Comparison of ENCODE assay signal across 8 cellular contexts in genomic region chrX:7927259-7928167, GRCh38. TPM values are rescaled to one million over a fixed set of nuclear protein-coding genes. Genes with fewer than 3 reads are reported as not detected.
DNase-seq lines count a peak whose midpoint lies in the region; ATAC-seq and TF ChIP-seq lines count a peak whose summit lies in the region.

A gene with protein sequence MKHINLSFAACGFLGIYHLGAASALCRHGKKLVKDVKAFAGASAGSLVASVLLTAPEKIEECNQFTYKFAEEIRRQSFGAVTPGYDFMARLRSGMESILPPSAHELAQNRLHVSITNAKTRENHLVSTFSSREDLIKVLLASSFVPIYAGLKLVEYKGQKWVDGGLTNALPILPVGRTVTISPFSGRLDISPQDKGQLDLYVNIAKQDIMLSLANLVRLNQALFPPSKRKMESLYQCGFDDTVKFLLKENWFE (minus strand): TSS chrX:7927413. CDS start chrX:7926119, 1,294 bp downstream.

- in situ Hi-C loops in GM18951 (cut with MboI; ENCODE audit: low sequenced_read_pairs, unreplicated experiment): no loop called here
- in situ Hi-C loops in Panc1 (cut with HindIII; ENCODE audit: low pct_unique_long_range_greater_than_20kb, low sequenced_read_pairs): no loop called here

- POLR2A ChIA-PET in AG04450 (lab: Yijun Ruan, JAX): no interaction called here
- POLR2A ChIA-PET in Panc1 (lab: Charles Lee): no interaction called here

- H3K27ac Mint-ChIP-seq in activated T-helper 2 cell treated with anti-CD3 and anti-CD28 coated beads, Interferon-gamma antibody, Interleukin-2, Interleukin-4, amounts not matched to agents 10 μg/mL and 5 μg/mL and 100 μg/mL, durations not matched to agents 14 hours and 24 hours and 36 hours: peak within 1 kb of the TSS; percentile 91
- H3K27ac Mint-ChIP-seq in natural killer cell treated with Interleukin-12 subunit alpha and Interleukin-12 subunit beta and Interleukin-15 and Interleukin-18, amount 100 ng/mL, for 72 hours: peak within 1 kb of the TSS; percentile 78 to 87

- H3K27me3 ChIP-seq in AG04450 (ENCODE audit: control insufficient read depth, insufficient read depth, low read length): no peaks in the 10 kb centered on the region
- no peaks in the 10 kb centered on the region for H3K27me3 ChIP-seq in Panc1 (ENCODE audit: control insufficient read depth, insufficient read depth, low read length)

- peak within 1 kb of the TSS; percentile 31 for H3K27ac ChIP-seq in AG04450 (ENCODE audit: low read depth, low read length)
- H3K27ac ChIP-seq in Panc1 (ENCODE audit: low read length): no peak within 1 kb of the TSS

- peak within 1 kb of the TSS; percentile 60 for H3K4me3 ChIP-seq in AG04450 (ENCODE audit: low read depth, low read length)
- peak within 1 kb of the TSS; percentile 35 to 57 for H3K4me3 ChIP-seq in Panc1 (ENCODE audit: low read depth in 2 of 2, low read length in 2 of 2)

- peaks cover 8% of the 10 kb centered on the region for H3K4me1 Mint-ChIP-seq in activated T-helper 2 cell treated with anti-CD3 and anti-CD28 coated beads, Interferon-gamma antibody, Interleukin-2, Interleukin-4, amounts not matched to agents 10 μg/mL and 5 μg/mL and 100 μg/mL, durations not matched to agents 14 hours and 24 hours and 36 hours (ENCODE audit: low read depth)
- peaks cover 6 to 9% of the 10 kb centered on the region in 2 donors for H3K4me1 Mint-ChIP-seq in natural killer cell treated with Interleukin-12 subunit alpha and Interleukin-12 subunit beta and Interleukin-15 and Interleukin-18, amount 100 ng/mL, for 72 hours (ENCODE audit: low read depth in 2 of 2)

- no peaks in the 10 kb centered on the region for H3K36me3 ChIP-seq in Panc1 (ENCODE audit: control insufficient read depth, insufficient read depth, low read length)

- H3K9me3 Mint-ChIP-seq in activated T-helper 2 cell treated with anti-CD3 and anti-CD28 coated beads, Interferon-gamma antibody, Interleukin-2, Interleukin-4, amounts not matched to agents 10 μg/mL and 5 μg/mL and 100 μg/mL, durations not matched to agents 14 hours and 24 hours and 36 hours: no peaks in the 10 kb centered on the region
- peaks cover 5% of the 10 kb centered on the region for H3K9me3 Mint-ChIP-seq in natural killer cell treated with Interleukin-12 subunit alpha and Interleukin-12 subunit beta and Interleukin-15 and Interleukin-18, amount 100 ng/mL, for 72 hours

- no peaks in the 10 kb centered on the region for H3K4me1 ChIP-seq in Panc1 (ENCODE audit: control insufficient read depth, insufficient read depth, low read length)

- CTCF ChIA-PET in AG04450 (lab: Charles Lee) (interaction anchor here (0.8 to 0.9 kb wide), 3 partner anchors 16 to 811 kb away, joined by 3 to 5 read pairs (median 3); no protein-coding TSS in a partner anchor), Panc1 (lab: Charles Lee) (no interaction called here)

- BruUV-seq in Panc1 (replicated peaks; lab: Mats Ljungman, UMichigan): no TSS peak

- H3K9me3 ChIP-seq in AG04450 (ENCODE audit: control insufficient read depth, insufficient read depth, low read length) (no peaks in the 10 kb centered on the region; the same call in 1 of the 2 replicates), Panc1 (ENCODE audit: control insufficient read depth, insufficient read depth, low read depth, low read length) (no peaks in the 10 kb centered on the region)

- no peaks in the 10 kb centered on the region for H3K27me3 Mint-ChIP-seq in activated T-helper 2 cell treated with anti-CD3 and anti-CD28 coated beads, Interferon-gamma antibody, Interleukin-2, Interleukin-4, amounts not matched to agents 10 μg/mL and 5 μg/mL and 100 μg/mL, durations not matched to agents 14 hours and 24 hours and 36 hours (ENCODE audit: low read depth)
- peaks cover 5 to 7% of the 10 kb centered on the region in 2 donors for H3K27me3 Mint-ChIP-seq in natural killer cell treated with Interleukin-12 subunit alpha and Interleukin-12 subunit beta and Interleukin-15 and Interleukin-18, amount 100 ng/mL, for 72 hours

- intact Hi-C loops in Panc1 (cut with micrococcal nuclease; ENCODE audit: unreplicated experiment): no loop called here
- intact Hi-C loops in activated T-helper 2 cell treated with anti-CD3 and anti-CD28 coated beads, Interferon-gamma antibody, Interleukin-2, Interleukin-4, amounts not matched to agents 10 μg/mL and 5 μg/mL and 100 μg/mL, durations not matched to agents 14 hours and 24 hours and 36 hours (cut with micrococcal nuclease): loop anchor here (5.0 kb wide), 1 partner anchor 795 kb away; no protein-coding TSS in a partner anchor

- ATAC-seq in HG03196 (IDR thresholded peaks at IDR 0.05; ENCODE audit: unreplicated experiment) (peak; percentile 96), Panc1 (peak; percentile 83)
- ATAC-seq in natural killer cell treated with Interleukin-12 subunit alpha and Interleukin-12 subunit beta and Interleukin-15 and Interleukin-18, amount 100 ng/mL, for 72 hours: peak; percentile 96

- H3K4me3 Mint-ChIP-seq in activated T-helper 2 cell treated with anti-CD3 and anti-CD28 coated beads, Interferon-gamma antibody, Interleukin-2, Interleukin-4, amounts not matched to agents 10 μg/mL and 5 μg/mL and 100 μg/mL, durations not matched to agents 14 hours and 24 hours and 36 hours (ENCODE audit: low read depth): peak within 1 kb of the TSS; percentile 83
- H3K4me3 Mint-ChIP-seq in natural killer cell treated with Interleukin-12 subunit alpha and Interleukin-12 subunit beta and Interleukin-15 and Interleukin-18, amount 100 ng/mL, for 72 hours: peak within 1 kb of the TSS; percentile 84

- no peak for DNase-seq in AG04450 (ENCODE audit: low read depth, low spot score)
- DNase-seq in Panc1 (ENCODE audit: low read depth, low spot score): no peak
- DNase-seq in activated T-helper 2 cell treated with anti-CD3 and anti-CD28 coated beads, Interferon-gamma antibody, Interleukin-2, Interleukin-4, amounts not matched to agents 10 μg/mL and 5 μg/mL and 100 μg/mL, durations not matched to agents 14 hours and 24 hours and 36 hours (ENCODE audit: low spot score): peak; percentile 76
- peak; percentile 64 for DNase-seq in fibroblast of peridontal ligament (ENCODE audit: extremely low read depth)
- peak; percentile 93 for DNase-seq in natural killer cell treated with Interleukin-12 subunit alpha and Interleukin-12 subunit beta and Interleukin-15 and Interleukin-18, amount 100 ng/mL, for 72 hours (ENCODE audit: low spot score)
- peak; percentile 64 to 86 (median 72) for DNase-seq in stimulated activated naive CD4-positive, alpha-beta T cell (lab: John Stamatoyannopoulos, UW)

- TF ChIP-seq POLR2A in GM18951 (IDR thresholded peaks at IDR 0.05; ENCODE audit: extremely low read depth, insufficient read depth, insufficient read length): peak; percentile 85

- TF ChIP-seq CTCF in AG04450 (IDR thresholded peaks at IDR 0.05; ENCODE audit: low read depth, low read length): peak; percentile 17; the same call in 1 of the 2 replicates
- no peak for TF ChIP-seq CTCF in Panc1 (IDR thresholded peaks at IDR 0.05)

- no peaks in the 10 kb centered on the region for H3K36me3 Mint-ChIP-seq in activated T-helper 2 cell treated with anti-CD3 and anti-CD28 coated beads, Interferon-gamma antibody, Interleukin-2, Interleukin-4, amounts not matched to agents 10 μg/mL and 5 μg/mL and 100 μg/mL, durations not matched to agents 14 hours and 24 hours and 36 hours (ENCODE audit: low read depth)
- no peaks in the 10 kb centered on the region for H3K36me3 Mint-ChIP-seq in natural killer cell treated with Interleukin-12 subunit alpha and Interleukin-12 subunit beta and Interleukin-15 and Interleukin-18, amount 100 ng/mL, for 72 hours

RNA-seq across cellular contexts. Expression of the gene that starts here (rescaled TPM):
- polyA plus RNA-seq in AG04450 (2011; rRNA removed): 10.7 and 11.0 TPM in 2 replicates
- 4.2 and 9.1 TPM in 2 replicates for polyA minus RNA-seq in AG04450 (2011; rRNA and poly(A)+ RNA removed)
- 1.3 TPM for total RNA-seq in Panc1 (2021; ENCODE audit: unreplicated experiment)
- 1.7 TPM for polyA plus RNA-seq in Panc1 (2012; ENCODE audit: insufficient read length)
- 6.0 and 7.4 TPM in 2 replicates for total RNA-seq in activated T-helper 2 cell treated with anti-CD3 and anti-CD28 coated beads, Interferon-gamma antibody, Interleukin-2, Interleukin-4, amounts not matched to agents 10 μg/mL and 5 μg/mL and 100 μg/mL, durations not matched to agents 14 hours and 24 hours and 36 hours
- total RNA-seq in natural killer cell treated with Interleukin-12 subunit alpha and Interleukin-12 subunit beta and Interleukin-15 and Interleukin-18, amount 100 ng/mL, for 72 hours: 1 to 10 TPM; 2.0 to 9.4 TPM

Comparison
In these comparisons a context has a peak if more than half of its experiments do, and no peak if none do; other contexts are left out.
1. DNase-seq: peak in activated T-helper 2 cell treated with anti-CD3 and anti-CD28 coated beads, Interferon-gamma antibody, Interleukin-2, Interleukin-4, amounts not matched to agents 10 μg/mL and 5 μg/mL and 100 μg/mL, durations not matched to agents 14 hours and 24 hours and 36 hours (single experiment), fibroblast of peridontal ligament (single experiment), natural killer cell treated with Interleukin-12 subunit alpha and Interleukin-12 subunit beta and Interleukin-15 and Interleukin-18, amount 100 ng/mL, for 72 hours (single experiment) and stimulated activated naive CD4-positive, alpha-beta T cell (6 of 6); none in AG04450 (single experiment) and Panc1 (single experiment).
2. Peak in every context shown above with its lines, with median percentiles within 50 percentile points of each other: ATAC-seq.